26 cellular contexts compared by ENCODE assay signal in the genomic region with DNA sequence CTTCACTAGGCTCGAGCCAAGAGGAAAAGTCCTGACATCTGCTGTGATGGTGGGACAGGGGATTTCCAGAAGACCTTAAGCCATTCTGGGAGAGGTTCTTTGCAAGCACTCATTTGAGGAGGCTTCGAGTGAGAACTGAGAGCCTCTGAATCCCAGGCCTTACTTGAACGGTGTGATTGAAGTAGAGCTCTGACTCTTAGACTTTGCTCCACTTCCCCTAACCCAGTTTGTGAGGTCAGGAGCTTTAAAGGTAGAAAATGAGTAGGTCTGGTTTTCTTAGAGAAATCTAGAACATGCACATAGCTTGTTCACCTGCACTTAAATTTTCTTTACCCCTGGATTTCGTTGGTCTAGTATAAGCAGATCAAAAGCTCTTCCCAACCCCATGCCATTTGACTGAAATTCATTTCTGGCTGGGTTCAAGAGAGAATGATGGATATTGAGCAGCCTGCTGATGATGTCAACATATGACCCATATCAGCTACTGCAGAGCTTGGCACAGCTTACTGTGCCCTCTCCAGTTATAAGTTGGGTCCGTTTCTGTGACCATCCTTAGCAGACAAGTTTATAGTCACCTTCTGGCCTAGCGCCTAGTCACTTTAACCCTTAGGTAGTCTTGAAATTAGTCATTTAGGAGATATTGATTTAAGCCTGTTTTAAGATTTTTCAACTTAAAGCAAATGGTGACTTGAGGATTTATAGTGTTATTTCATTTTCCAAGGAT.
A peak's percentile ranks its signal among the peaks of the same experiment; 100 is the strongest.
DNase-seq lines count a peak whose midpoint lies in the region; ATAC-seq, FAIRE-seq and TF ChIP-seq lines count a peak whose summit lies in the region.
"Had no signal": no experiment of that assay in that cellular context is flagged by ENCODE, and none has a peak within 500 bp of the region (broad histone marks: within the 10 kb centered on the region; RNA-seq: fewer than 3 reads in every experiment).

No MANE protein-coding gene starts in this region.

- H3K27ac Mint-ChIP-seq in activated CD4-positive, alpha-beta T cell treated with anti-CD3 and anti-CD28 coated beads for 36 hours = no peak overlapping the region
- H3K27ac Mint-ChIP-seq in activated naive CD8-positive, alpha-beta T cell treated with anti-CD3 and anti-CD28 coated beads for 36 hours = no peak overlapping the region
- H3K27ac Mint-ChIP-seq: CD14-positive monocyte; CD4-positive, alpha-beta memory T cell had no signal

- TF ChIP-seq EP300 in A549 (IDR thresholded peaks at IDR 0.05) = no peak

- H3K27me3 ChIP-seq in HUES6 (ENCODE audit: control insufficient read depth, insufficient read depth, low read length) (no peaks in the 10 kb centered on the region), osteoblast (ENCODE audit: insufficient read depth, low read length) (peaks cover 13% of the 10 kb centered on the region), MM.1S (replicated peaks; ENCODE audit: insufficient read depth, low read length) (no peaks in the 10 kb centered on the region)
- H3K27me3 ChIP-seq: BE2C, BLaER1 had no signal

- no peaks in the 10 kb centered on the region for H3K9me3 ChIP-seq in A549
- no peaks in the 10 kb centered on the region for H3K9me3 ChIP-seq in HUES6 (ENCODE audit: control insufficient read depth, insufficient read depth, low read depth, low read length)
- H3K9me3 ChIP-seq in osteoblast (ENCODE audit: low read depth, low read length) = no peaks in the 10 kb centered on the region
- no peaks in the 10 kb centered on the region for H3K9me3 ChIP-seq in MM.1S (replicated peaks; ENCODE audit: insufficient read depth, low read length)
- H3K9me3 ChIP-seq: BE2C, BLaER1 had no signal

- FAIRE-seq in A549 (lab: Jason Lieb, UNC) = peak; percentile 18
- FAIRE-seq in H54 (lab: Jason Lieb, UNC) = no peak
- FAIRE-seq: GM12892, GM18507 had no signal

- H3K9me2 ChIP-seq in MM.1S (replicated peaks; ENCODE audit: insufficient read depth, low read length) = no peaks in the 10 kb centered on the region

- no peaks in the 10 kb centered on the region for H3K36me3 ChIP-seq in HUES6 (ENCODE audit: control insufficient read depth, insufficient read depth, low read length)
- no peaks in the 10 kb centered on the region for H3K36me3 ChIP-seq in osteoblast (ENCODE audit: insufficient read depth, low read length)
- no peaks in the 10 kb centered on the region for H3K36me3 ChIP-seq in MM.1S (replicated peaks; ENCODE audit: insufficient read depth, low read length)
- H3K36me3 ChIP-seq: BE2C, BLaER1 had no signal

- H3K4me1 ChIP-seq in A549 = no peaks in the 10 kb centered on the region
- H3K4me1 ChIP-seq in HUES6 (ENCODE audit: control insufficient read depth, insufficient read depth, low read length) = peaks cover 4% of the 10 kb centered on the region; the same call in 1 of the 2 replicates
- H3K4me1 ChIP-seq in osteoblast (ENCODE audit: insufficient read depth, low read length) = no peaks in the 10 kb centered on the region
- H3K4me1 ChIP-seq in MM.1S (ENCODE audit: low read length) = no peaks in the 10 kb centered on the region
- H3K4me1 ChIP-seq: BE2C had no signal

- ATAC-seq in activated CD4-positive, alpha-beta T cell treated with anti-CD3 and anti-CD28 coated beads for 36 hours = peak; percentile 57
- no peak for ATAC-seq in A549

- 33% methylated on average over 6 of the region's 6 CpGs for WGBS in A549 (ENCODE audit: missing lambda C conversion rate)

- H3K4me1 Mint-ChIP-seq in activated CD4-positive, alpha-beta T cell treated with anti-CD3 and anti-CD28 coated beads for 36 hours = no peaks in the 10 kb centered on the region
- no peaks in the 10 kb centered on the region for H3K4me1 Mint-ChIP-seq in activated naive CD8-positive, alpha-beta T cell treated with anti-CD3 and anti-CD28 coated beads for 36 hours

- H4K20me1 ChIP-seq in osteoblast (ENCODE audit: insufficient read depth, low read length) (no peaks in the 10 kb centered on the region), MM.1S (ENCODE audit: insufficient read depth, low read length) (no peaks in the 10 kb centered on the region)
- H4K20me1 ChIP-seq: BLaER1 had no signal

- peaks cover 2% of the 10 kb centered on the region for H3K27me3 Mint-ChIP-seq in activated CD4-positive, alpha-beta T cell treated with anti-CD3 and anti-CD28 coated beads for 36 hours
- peaks cover 9% of the 10 kb centered on the region for H3K27me3 Mint-ChIP-seq in activated naive CD8-positive, alpha-beta T cell treated with anti-CD3 and anti-CD28 coated beads for 36 hours

- no peaks in the 10 kb centered on the region for H3F3A ChIP-seq in MM.1S (ENCODE audit: insufficient read depth, low read length)

- H3K4me3 ChIP-seq in A549 (no peak overlapping the region), HUES6 (ENCODE audit: low read depth, low read length) (no peak overlapping the region), osteoblast (ENCODE audit: insufficient read depth, low read length) (no peak overlapping the region), MM.1S (ENCODE audit: low read length) (no peak overlapping the region)
- H3K4me3 ChIP-seq: BLaER1 had no signal

- H2AFZ ChIP-seq in osteoblast (ENCODE audit: low read length) = no peak overlapping the region
- H2AFZ ChIP-seq in MM.1S (ENCODE audit: low read length) = no peak overlapping the region

- H3K4me2 ChIP-seq in A549 (no peak overlapping the region), osteoblast (ENCODE audit: insufficient read depth, low read length) (no peak overlapping the region), MM.1S (ENCODE audit: low read depth, low read length) (no peak overlapping the region)
- H3K4me2 ChIP-seq: BLaER1 had no signal

- no peaks in the 10 kb centered on the region for H3K36me3 Mint-ChIP-seq in activated CD4-positive, alpha-beta T cell treated with anti-CD3 and anti-CD28 coated beads for 36 hours (ENCODE audit: low read depth)
- H3K36me3 Mint-ChIP-seq in activated naive CD8-positive, alpha-beta T cell treated with anti-CD3 and anti-CD28 coated beads for 36 hours = no peaks in the 10 kb centered on the region
- H3K36me3 Mint-ChIP-seq: CD14-positive monocyte; CD4-positive, alpha-beta memory T cell; CD4-positive, CD25-positive, alpha-beta regulatory T cell; CD8-positive, alpha-beta memory T cell had no signal

- H3K79me2 ChIP-seq in osteoblast (ENCODE audit: insufficient read depth, low read length) = no peaks in the 10 kb centered on the region
- no peaks in the 10 kb centered on the region for H3K79me2 ChIP-seq in MM.1S (ENCODE audit: low read length)

- CTCF ChIA-PET in activated CD4-positive, alpha-beta T cell treated with anti-CD3 and anti-CD28 coated beads for 36 hours (lab: Charles Lee) = interaction anchor here (0.6 to 2.9 kb wide), 13 partner anchors 9 to 1673 kb away, joined by 3 to 11 read pairs (median 4); no protein-coding TSS in a partner anchor
- CTCF ChIA-PET in A549 (lab: Yijun Ruan, JAX) = interaction anchor here (0.6 to 10.0 kb wide), 26 partner anchors 10 to 507 kb away, joined by 3 to 177 read pairs (median 6); partner anchors contain the start of gene CHRM5

- POLR2A ChIA-PET in activated CD4-positive, alpha-beta T cell treated with anti-CD3 and anti-CD28 coated beads for 36 hours (lab: Charles Lee) = no interaction called here
- POLR2A ChIA-PET in A549 (lab: Yijun Ruan, JAX) = no interaction called here

- H3K27ac ChIP-seq in A549 = no peak overlapping the region
- no peak overlapping the region for H3K27ac ChIP-seq in HUES6 (ENCODE audit: low read depth, low read length)
- H3K27ac ChIP-seq in osteoblast (ENCODE audit: low read depth, low read length) = no peak overlapping the region
- H3K27ac ChIP-seq in MM.1S (ENCODE audit: low read length) = no peak overlapping the region
- H3K27ac ChIP-seq: 22Rv1, BLaER1 had no signal

- no peak for TF ChIP-seq CTCF in A549 (IDR thresholded peaks at IDR 0.05)
- no peak for TF ChIP-seq CTCF in osteoblast (IDR thresholded peaks at IDR 0.05; ENCODE audit: extremely low read depth, low read depth, low read length)
- no peak for TF ChIP-seq CTCF in MM.1S (IDR thresholded peaks at IDR 0.05; ENCODE audit: low read length)

- H3K9me3 Mint-ChIP-seq in activated CD4-positive, alpha-beta T cell treated with anti-CD3 and anti-CD28 coated beads for 36 hours (ENCODE audit: low read depth) = no peaks in the 10 kb centered on the region
- H3K9me3 Mint-ChIP-seq in activated naive CD8-positive, alpha-beta T cell treated with anti-CD3 and anti-CD28 coated beads for 36 hours = no peaks in the 10 kb centered on the region
- H3K9me3 Mint-ChIP-seq: CD4-positive, alpha-beta memory T cell; CD8-positive, alpha-beta memory T cell had no signal

- TF ChIP-seq POLR2A in A549 (IDR thresholded peaks at IDR 0.05; ENCODE audit: low read length) = no peak
- TF ChIP-seq POLR2A in H54 (IDR thresholded peaks at IDR 0.05; ENCODE audit: low read depth, low read length) = no peak

- no peak for TF ChIP-seq RAD21 in A549 (conservative IDR thresholded peaks at IDR 0.05 in 1 of 2, IDR thresholded peaks at IDR 0.05 in 1 of 2)

- H3K4me3 Mint-ChIP-seq in activated CD4-positive, alpha-beta T cell treated with anti-CD3 and anti-CD28 coated beads for 36 hours = no peak overlapping the region
- H3K4me3 Mint-ChIP-seq in activated naive CD8-positive, alpha-beta T cell treated with anti-CD3 and anti-CD28 coated beads for 36 hours = no peak overlapping the region
- H3K4me3 Mint-ChIP-seq: CD14-positive monocyte; CD4-positive, alpha-beta memory T cell; CD4-positive, CD25-positive, alpha-beta regulatory T cell had no signal

- intact Hi-C loops in activated CD4-positive, alpha-beta T cell treated with anti-CD3 and anti-CD28 coated beads for 36 hours (cut with DNase I, micrococcal nuclease) = loop anchor here (5.0 to 10.0 kb wide), 2 partner anchors 223 to 256 kb away; no protein-coding TSS in a partner anchor

- DNase-seq in activated CD4-positive, alpha-beta T cell treated with anti-CD3 and anti-CD28 coated beads for 36 hours = no peak
- DNase-seq in activated CD4-positive, alpha-beta T cell treated with anti-CD3 and anti-CD28 coated beads for 4 hours = no peak
- no peak for DNase-seq in A549 (ENCODE audit: low read depth in 1 of 2, low spot score in 1 of 2)
- DNase-seq in osteoblast (ENCODE audit: insufficient read length, low spot score, missing footprints) = peak; percentile 46
- no peak for DNase-seq in MM.1S
- DNase-seq in H54 (ENCODE audit: insufficient read length, low spot score) = no peak
- DNase-seq in activated naive CD8-positive, alpha-beta T cell treated with anti-CD3 and anti-CD28 coated beads for 36 hours = no peak
- DNase-seq: ACHN; BE2C; CD4-positive, alpha-beta memory T cell; CD4-positive, CD25-positive, alpha-beta regulatory T cell; CD8-positive, alpha-beta memory T cell; COR-L47; DMS 273 treated with DMSO at 0.1 percent for 48 hours; DMS153; DMS53; DMS79; DND-41; EL; GDM1 had no signal

- H3K9ac ChIP-seq in HUES6 (ENCODE audit: low read length) (peak overlapping the region; percentile 12), MM.1S (ENCODE audit: low read length) (no peak overlapping the region)
- H3K9ac ChIP-seq: BLaER1 had no signal
